23 cellular contexts compared by ENCODE assay signal in genomic region chr6:147149826-147150225, GRCh38.
"Had no signal": no experiment of that assay in that cellular context is flagged by ENCODE, and none has a peak within 500 bp of the region (broad histone marks: within the 10 kb centered on the region; RNA-seq: fewer than 3 reads in every experiment).

No MANE protein-coding gene starts in this region.

- H3K4me2 ChIP-seq: KMS-11, SK-N-SH had no signal

- H3K9me3 ChIP-seq: SK-N-SH had no signal

- H3K9ac ChIP-seq: KMS-11, SK-N-SH had no signal

- H3K27ac ChIP-seq: HL-60, KMS-11 had no signal

- FAIRE-seq: HTR-8/SVneo, RCC 7860 had no signal

- DNase-seq: Kasumi-1, MM.1S, NCI-H1092 treated with DMSO at 0.1 percent for 48 hours, NCI-H1436, NCI-H187, NCI-H2029, NCI-H2081 treated with DMSO at 0.1 percent for 48 hours, NCI-H2171, NCI-H226, NCI-H446, NCI-H510A, NCI-H524 treated with DMSO at 0.1 percent for 48 hours, NCI-H69, NCI-H774, Right ventricle myocardium superior, RPMI8226, SIG-M5, SK-N-SH, SW 1271 had no signal
